In the genomic region with DNA sequence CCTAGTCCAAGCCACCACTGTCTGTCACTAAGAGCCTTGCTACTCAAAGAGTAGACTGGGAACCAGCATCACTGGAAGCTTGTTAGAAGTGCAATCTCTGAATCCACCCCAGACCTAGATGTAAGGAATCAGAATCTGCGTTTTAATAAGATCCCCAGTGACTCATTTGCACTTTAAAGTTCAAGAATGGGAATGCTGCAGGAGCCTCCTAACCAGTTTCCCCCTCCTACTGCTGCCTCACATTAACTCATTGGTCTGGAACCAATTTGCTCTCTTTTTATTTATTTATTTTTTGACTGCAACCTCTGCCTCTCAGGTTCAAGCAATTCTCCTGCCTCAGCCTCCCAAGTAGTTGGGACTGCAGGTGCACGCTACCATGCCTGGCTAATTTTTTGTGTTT, we compare ENCODE assay signal across 34 cellular contexts.
"Had no signal": no experiment of that assay in that cellular context is flagged by ENCODE, and none has a peak within 500 bp of the region (broad histone marks: within the 10 kb centered on the region; RNA-seq: fewer than 3 reads in every experiment).

No MANE protein-coding gene starts in this region.

- H3K4me3 Mint-ChIP-seq: activated CD8-positive, alpha-beta T cell treated with anti-CD3 and anti-CD28 coated beads for 36 hours; activated naive CD8-positive, alpha-beta T cell treated with anti-CD3 and anti-CD28 coated beads for 36 hours; activated T-cell treated with anti-CD3 and anti-CD28 coated beads, Interleukin-2, amount 50 U/mL, for 72 hours; activated T-helper 17 cell treated with anti-CD3 and anti-CD28 coated beads, Interleukin-2, amount 50 U/mL, for 72 hours; central memory CD8-positive, alpha-beta T cell had no signal

- H3K27me3 ChIP-seq: Peyer's patch, SJSA1 had no signal

- H3K9me3 ChIP-seq: Peyer's patch, SJSA1 had no signal

- H3K4me1 ChIP-seq: Peyer's patch, SJSA1 had no signal

- H3K27ac Mint-ChIP-seq: activated CD8-positive, alpha-beta T cell treated with anti-CD3 and anti-CD28 coated beads for 36 hours; activated naive CD8-positive, alpha-beta T cell treated with anti-CD3 and anti-CD28 coated beads for 36 hours; activated T-cell treated with anti-CD3 and anti-CD28 coated beads, Interleukin-2, amount 50 U/mL, for 72 hours; activated T-helper 17 cell treated with anti-CD3 and anti-CD28 coated beads, Interleukin-2, amount 50 U/mL, for 72 hours had no signal

- ATAC-seq: activated CD8-positive, alpha-beta T cell treated with anti-CD3 and anti-CD28 coated beads for 36 hours; activated T-cell treated with anti-CD3 and anti-CD28 coated beads, Interleukin-2, amount 50 U/mL, for 72 hours; activated T-helper 17 cell treated with anti-CD3 and anti-CD28 coated beads, Interleukin-2, amount 50 U/mL, for 72 hours; PC-3 had no signal

- H3K4me1 Mint-ChIP-seq: activated naive CD8-positive, alpha-beta T cell treated with anti-CD3 and anti-CD28 coated beads for 36 hours; activated T-helper 17 cell treated with anti-CD3 and anti-CD28 coated beads, Interleukin-2, amount 50 U/mL, for 72 hours; central memory CD8-positive, alpha-beta T cell had no signal

- H3K4me3 ChIP-seq: cardiac muscle cell, Peyer's patch, SJSA1 had no signal

- H3K36me3 ChIP-seq: cardiac muscle cell, Peyer's patch, SJSA1, WERI-Rb-1 had no signal

- H3K9me3 Mint-ChIP-seq: activated CD8-positive, alpha-beta T cell treated with anti-CD3 and anti-CD28 coated beads for 36 hours; activated naive CD8-positive, alpha-beta T cell treated with anti-CD3 and anti-CD28 coated beads for 36 hours; activated T-helper 17 cell treated with anti-CD3 and anti-CD28 coated beads, Interleukin-2, amount 50 U/mL, for 72 hours; central memory CD8-positive, alpha-beta T cell had no signal

- DNase-seq: activated CD4-positive, alpha-beta T cell treated with anti-CD3 and anti-CD28 coated beads for 1 hour; activated CD4-positive, alpha-beta T cell treated with anti-CD3 and anti-CD28 coated beads for 48 hours; activated CD4-positive, alpha-beta T cell treated with anti-CD3 and anti-CD28 coated beads, Interleukin-2, amount 50 U/mL, for 4 hours; activated CD4-positive, CD25-positive, alpha-beta regulatory T cell; activated CD8-positive, alpha-beta T cell treated with anti-CD3 and anti-CD28 coated beads for 36 hours; activated effector memory CD4-positive, alpha-beta T cell treated with anti-CD3 and anti-CD28 coated beads, Interleukin-2, amount 50 U/mL, for 16 hours; activated naive CD4-positive, alpha-beta T cell; activated naive CD4-positive, alpha-beta T cell treated with anti-CD3 and anti-CD28 coated beads, Interleukin-2, amount 50 U/mL, for 16 hours; activated naive CD8-positive, alpha-beta T cell treated with anti-CD3 and anti-CD28 coated beads for 36 hours; activated T-cell treated with anti-CD3 and anti-CD28 coated beads, Interleukin-2, amount 50 U/mL, for 1 hour; activated T-cell treated with anti-CD3 and anti-CD28 coated beads, Interleukin-2, amount 50 U/mL, for 72 hours; amniotic stem cell; aorta; NCI-H1092 treated with DMSO at 0.1 percent for 48 hours; NCI-H1417; NCI-H146; NCI-H187; NCI-H2029 treated with DMSO at 0.1 percent for 48 hours; NCI-H2107; NCI-H2171; NCI-H510A; NCI-H526; NCI-H748 treated with DMSO at 0.1 percent for 48 hours; NK-92 treated with Interleukin-12 subunit alpha and Interleukin-12 subunit beta, amount 100 ng/mL, for 24 hours; PC-3; Peyer's patch; RPMI8226; SHP77 treated with DMSO at 0.1 percent for 48 hours; T1000; WERI-Rb-1 had no signal

- H3K27ac ChIP-seq: cardiac muscle cell, Peyer's patch, SJSA1, WERI-Rb-1 had no signal
